1 cellular context compared by ENCODE assay signal in genomic region chr7:155533827-155534690, GRCh38.
A peak's percentile ranks its signal among the peaks of the same experiment; 100 is the strongest.
TF ChIP-seq lines count a peak whose summit lies in the region.

No MANE protein-coding gene starts in this region.

TF ChIP-seq in HEK293, 187 proteins besides CTCF, POLR2A, EP300 and RAD21 (continued from another document):
- 0 out of 2 replicates have a peak, but pooled peaks have one; percentile 20 for TF ChIP-seq ZNF629 (tag by site-specific recombination; IDR thresholded peaks at IDR 0.05)
